5 cellular contexts compared by ENCODE assay signal in genomic region chr12:15059123-15059522, GRCh38.
"Had no signal": no experiment of that assay in that cellular context is flagged by ENCODE, and none has a peak within 500 bp of the region (broad histone marks: within the 10 kb centered on the region; RNA-seq: fewer than 3 reads in every experiment).

No MANE protein-coding gene starts in this region.

- ATAC-seq: K562 had no signal

- DNase-seq: KBM-7, KG1 had no signal

- H3K4me3 ChIP-seq: K562 had no signal

- FAIRE-seq: HTR-8/SVneo, K562 had no signal

- H3K27ac ChIP-seq: HL-60 had no signal
